Comparison of ENCODE assay signal across 24 cellular contexts in the genomic region with DNA sequence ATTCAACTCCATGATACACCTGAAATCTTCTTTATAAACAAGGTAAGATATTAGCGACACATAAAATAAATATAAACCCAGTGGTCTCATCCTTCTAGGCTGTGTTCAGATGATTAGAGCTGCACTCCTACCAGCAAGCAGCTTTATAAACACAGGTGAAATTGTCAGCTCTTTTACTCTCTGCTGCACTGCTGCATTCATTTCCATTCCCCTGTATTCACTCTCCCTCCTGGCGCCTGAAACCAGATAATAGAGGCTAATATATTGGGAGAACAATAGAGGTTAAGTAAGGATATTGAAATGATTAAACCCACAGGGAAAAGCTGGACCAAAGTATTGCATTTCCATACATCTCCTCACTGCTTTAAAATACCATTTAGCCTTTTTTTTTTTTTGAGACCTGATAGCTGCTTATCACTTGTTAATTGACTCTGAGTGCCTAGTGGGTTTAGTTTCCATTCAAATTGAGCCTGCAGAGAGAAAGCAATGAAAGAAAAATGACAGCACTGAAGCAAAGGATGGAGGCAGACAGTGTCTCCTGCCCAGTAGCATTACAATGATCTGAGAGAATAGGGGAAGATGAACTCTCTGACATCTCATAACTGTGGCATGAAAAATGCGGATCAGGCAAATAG.
"Had no signal": no experiment of that assay in that cellular context is flagged by ENCODE, and none has a peak within 500 bp of the region (broad histone marks: within the 10 kb centered on the region; RNA-seq: fewer than 3 reads in every experiment).

No MANE protein-coding gene starts in this region.

- H3K36me3 ChIP-seq: colonic mucosa, esophagus muscularis mucosa, left ventricle myocardium inferior, neutrophil, ovary, prostate gland, right atrium auricular region, spleen, thoracic aorta, upper lobe of left lung had no signal

- H3K4me3 Mint-ChIP-seq: activated B cell treated with CpG ODN at 0.5 μM for 24 hours; activated CD4-positive, alpha-beta memory T cell treated with anti-CD3 and anti-CD28 coated beads for 36 hours; activated CD4-positive, alpha-beta T cell treated with anti-CD3 and anti-CD28 coated beads for 36 hours; activated naive CD4-positive, alpha-beta T cell treated with anti-CD3 and anti-CD28 coated beads, Interleukin-2, amount 10 ng/mL, durations not matched to agents 7 days and 5 days; effector memory CD8-positive, alpha-beta T cell; mesothelial cell of epicardium; natural killer cell had no signal

- H3K9me3 ChIP-seq: colonic mucosa, left ventricle myocardium inferior, neutrophil, ovary, prostate gland, right atrium auricular region, thoracic aorta, upper lobe of left lung had no signal

- H3K4me3 ChIP-seq: colonic mucosa, dorsolateral prefrontal cortex, esophagus muscularis mucosa, left ventricle myocardium inferior, ovary, prostate gland, right atrium auricular region, spleen, thoracic aorta, upper lobe of left lung had no signal

- H3K4me1 Mint-ChIP-seq: activated B cell treated with CpG ODN at 0.5 μM for 24 hours; activated CD4-positive, alpha-beta T cell treated with anti-CD3 and anti-CD28 coated beads for 36 hours; activated naive CD4-positive, alpha-beta T cell treated with anti-CD3 and anti-CD28 coated beads, Interleukin-2, amount 10 ng/mL, durations not matched to agents 7 days and 5 days; mesothelial cell of epicardium; natural killer cell had no signal

- H3K27me3 Mint-ChIP-seq: activated B cell treated with CpG ODN at 0.5 μM for 24 hours; activated CD4-positive, alpha-beta memory T cell treated with anti-CD3 and anti-CD28 coated beads for 36 hours; activated CD4-positive, alpha-beta T cell treated with anti-CD3 and anti-CD28 coated beads for 36 hours; activated naive CD4-positive, alpha-beta T cell treated with anti-CD3 and anti-CD28 coated beads, Interleukin-2, amount 10 ng/mL, durations not matched to agents 7 days and 5 days; effector memory CD8-positive, alpha-beta T cell had no signal

- ATAC-seq: activated CD4-positive, alpha-beta T cell treated with anti-CD3 and anti-CD28 coated beads for 36 hours; effector memory CD8-positive, alpha-beta T cell; natural killer cell had no signal

- H3K27ac ChIP-seq: colonic mucosa, dorsolateral prefrontal cortex, esophagus muscularis mucosa, left ventricle myocardium inferior, neutrophil, ovary, prostate gland, right atrium auricular region, spleen, thoracic aorta, upper lobe of left lung had no signal

- H3K27me3 ChIP-seq: colonic mucosa, dorsolateral prefrontal cortex, esophagus muscularis mucosa, neutrophil, ovary, right atrium auricular region, spleen, upper lobe of left lung had no signal

- DNase-seq: activated B cell treated with CpG ODN at 0.5 μM for 24 hours; activated CD4-positive, alpha-beta memory T cell treated with anti-CD3 and anti-CD28 coated beads for 36 hours; activated CD4-positive, alpha-beta T cell treated with anti-CD3 and anti-CD28 coated beads for 36 hours; activated effector memory CD4-positive, alpha-beta T cell treated with anti-CD3 and anti-CD28 coated beads, Interleukin-2, amount 50 U/mL, for 16 hours; activated naive CD4-positive, alpha-beta T cell treated with anti-CD3 and anti-CD28 coated beads, Interleukin-2, amount 10 ng/mL, durations not matched to agents 7 days and 5 days; amygdala; colonic mucosa; dorsolateral prefrontal cortex; effector memory CD8-positive, alpha-beta T cell; hippocampal formation; left ventricle myocardium inferior; natural killer cell; ovary; spleen; stimulated activated CD4-positive, alpha-beta T cell treated with anti-CD3 and anti-CD28 coated beads, Interleukin-4, amount 100 ng/mL, for 24 hours; stimulated activated naive CD4-positive, alpha-beta T cell treated with Interleukin-2 at 50 U/mL for 16 hours; T1000; upper lobe of left lung had no signal

- H3K27ac Mint-ChIP-seq: activated B cell treated with CpG ODN at 0.5 μM for 24 hours; activated CD4-positive, alpha-beta memory T cell treated with anti-CD3 and anti-CD28 coated beads for 36 hours; activated CD4-positive, alpha-beta T cell treated with anti-CD3 and anti-CD28 coated beads for 36 hours; activated naive CD4-positive, alpha-beta T cell treated with anti-CD3 and anti-CD28 coated beads, Interleukin-2, amount 10 ng/mL, durations not matched to agents 7 days and 5 days; effector memory CD8-positive, alpha-beta T cell; mesothelial cell of epicardium; natural killer cell had no signal

- H3K4me1 ChIP-seq: colonic mucosa, esophagus muscularis mucosa, left ventricle myocardium inferior, prostate gland, right atrium auricular region, spleen, upper lobe of left lung had no signal

- H3K9me3 Mint-ChIP-seq: activated B cell treated with CpG ODN at 0.5 μM for 24 hours, mesothelial cell of epicardium had no signal

- H3K36me3 Mint-ChIP-seq: activated CD4-positive, alpha-beta memory T cell treated with anti-CD3 and anti-CD28 coated beads for 36 hours; activated naive CD4-positive, alpha-beta T cell treated with anti-CD3 and anti-CD28 coated beads, Interleukin-2, amount 10 ng/mL, durations not matched to agents 7 days and 5 days; mesothelial cell of epicardium; natural killer cell had no signal
